Comparison of ENCODE assay signal across 8 cellular contexts in genomic region chr20:47576516-47577033, GRCh38.
DNase-seq lines count a peak whose midpoint lies in the region; ATAC-seq lines count a peak whose summit lies in the region.

No MANE protein-coding gene starts in this region.

- H3K27me3 ChIP-seq in rectal smooth muscle tissue (ENCODE audit: control insufficient read depth, insufficient read depth, low read length), result no peaks in the 10 kb centered on the region

- no peak overlapping the region for H3K9ac ChIP-seq in rectal smooth muscle tissue (ENCODE audit: low read length)

- peak overlapping the region; percentile 21 for H3K4me3 Mint-ChIP-seq in activated T-cell treated with anti-CD3 and anti-CD28 coated beads, Interleukin-2, amount 50 U/mL, for 4 hours

- intact Hi-C loops in left cardiac atrium (cut with DNase I), result loop anchor here in 1 of 2 donors (5.0 kb wide), 1 partner anchor 74 kb away; the partner anchor contains the start of gene NCOA3

- H3K4me1 ChIP-seq in rectal smooth muscle tissue (ENCODE audit: control insufficient read depth, insufficient read depth, low read length), result peaks cover 39% of the 10 kb centered on the region

- ATAC-seq in activated T-cell treated with anti-CD3 and anti-CD28 coated beads, Interleukin-2, amount 50 U/mL, for 4 hours, result peak in 1 of 2 donors; percentile 51
- ATAC-seq in HG03095 (IDR thresholded peaks at IDR 0.05; ENCODE audit: unreplicated experiment), result peak; percentile 51
- ATAC-seq in left cardiac atrium, result peak; percentile 96 to 97

- peaks cover 19% of the 10 kb centered on the region for H3K36me3 Mint-ChIP-seq in activated T-cell treated with anti-CD3 and anti-CD28 coated beads, Interleukin-2, amount 50 U/mL, for 4 hours (ENCODE audit: insufficient read depth)

- no peaks in the 10 kb centered on the region for H3K27me3 Mint-ChIP-seq in activated T-cell treated with anti-CD3 and anti-CD28 coated beads, Interleukin-2, amount 50 U/mL, for 4 hours (ENCODE audit: low read depth)

- H3K4me1 Mint-ChIP-seq in activated T-cell treated with anti-CD3 and anti-CD28 coated beads, Interleukin-2, amount 50 U/mL, for 4 hours (ENCODE audit: low read depth), result peaks cover 76% of the 10 kb centered on the region

- peak overlapping the region; percentile 43 for H3K4me3 ChIP-seq in rectal smooth muscle tissue (ENCODE audit: low read length)

- peak overlapping the region; percentile 56 for H3K27ac ChIP-seq in rectal smooth muscle tissue (ENCODE audit: low read depth, low read length)

- H3K36me3 ChIP-seq in rectal smooth muscle tissue (ENCODE audit: control insufficient read depth, insufficient read depth, low read length), result no peaks in the 10 kb centered on the region

- no peaks in the 10 kb centered on the region for H3K9me3 Mint-ChIP-seq in activated T-cell treated with anti-CD3 and anti-CD28 coated beads, Interleukin-2, amount 50 U/mL, for 4 hours

- no peak for DNase-seq in activated T-cell treated with anti-CD3 and anti-CD28 coated beads, Interleukin-2, amount 50 U/mL, for 4 hours
- DNase-seq in activated T-cell treated with anti-CD3 and anti-CD28 coated beads, Interleukin-2, amount 50 U/mL, for 48 hours, result no peak
- DNase-seq in NCI-H526 treated with DMSO at 0.1 percent for 48 hours (lab: John Stamatoyannopoulos, UW), result peak; percentile 97
- peak; percentile 90 for DNase-seq in amniotic epithelial cell (ENCODE audit: low read depth)
- DNase-seq in left cardiac atrium, result peak; percentile 59
- DNase-seq in mesenteric fat pad (ENCODE audit: low spot score), result no peak

Comparison
In these comparisons a context has a peak if more than half of its experiments do, and no peak if none do; other contexts are left out.
1. DNase-seq: peak in NCI-H526 treated with DMSO at 0.1 percent for 48 hours (single experiment), amniotic epithelial cell (single experiment) and left cardiac atrium (single experiment); none in activated T-cell treated with anti-CD3 and anti-CD28 coated beads, Interleukin-2, amount 50 U/mL, for 4 hours (single experiment), activated T-cell treated with anti-CD3 and anti-CD28 coated beads, Interleukin-2, amount 50 U/mL, for 48 hours (0 of 2) and mesenteric fat pad (single experiment).